24 cellular contexts compared by ENCODE assay signal in the genomic region with DNA sequence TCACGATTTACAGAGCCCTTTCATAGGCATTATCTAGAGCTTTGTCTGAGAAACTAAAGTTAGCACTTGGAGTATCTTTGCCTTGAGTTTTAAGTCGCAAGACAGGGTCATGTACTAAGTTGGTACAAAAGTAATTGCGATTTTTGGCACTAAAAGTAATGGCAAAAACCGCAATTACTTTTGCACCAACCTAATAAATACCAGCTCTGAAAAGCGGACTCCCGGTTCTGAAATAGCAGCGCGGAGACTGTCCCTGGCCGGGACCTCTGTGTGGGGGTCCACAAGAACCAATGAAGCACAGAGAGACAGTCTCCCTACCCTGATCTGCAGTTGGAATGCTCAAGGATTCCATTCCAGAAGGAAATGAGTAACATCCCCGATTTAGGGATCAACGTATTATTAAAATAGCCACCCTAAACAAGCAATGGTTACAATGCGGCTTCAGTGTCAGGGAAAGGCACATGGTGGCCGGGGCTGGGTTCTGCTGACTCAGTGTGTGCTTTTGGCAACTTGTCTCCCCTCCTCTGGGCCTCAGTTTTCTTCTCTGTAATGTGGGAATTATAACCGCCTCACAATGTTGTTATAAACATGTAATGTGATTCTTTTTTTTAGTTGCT.
DNase-seq lines count a peak whose midpoint lies in the region; FAIRE-seq and TF ChIP-seq lines count a peak whose summit lies in the region.
"Had no signal": no experiment of that assay in that cellular context is flagged by ENCODE, and none has a peak within 500 bp of the region (broad histone marks: within the 10 kb centered on the region; RNA-seq: fewer than 3 reads in every experiment).

No MANE protein-coding gene starts in this region.

- H3K36me3 Mint-ChIP-seq in progenitor cell of endocrine pancreas (ENCODE audit: insufficient read depth): no peaks in the 10 kb centered on the region
- H3K36me3 Mint-ChIP-seq: activated naive CD4-positive, alpha-beta T cell treated with anti-CD3 and anti-CD28 coated beads, Interleukin-2, amount 50 U/mL, for 72 hours; naive thymus-derived CD8-positive, alpha-beta T cell had no signal

- peaks cover 31% of the 10 kb centered on the region for H3K27me3 ChIP-seq in left ventricle myocardium inferior (ENCODE audit: low read depth)
- H3K27me3 ChIP-seq in adipocyte (replicated peaks; ENCODE audit: control insufficient read depth, insufficient read depth, low read length): no peaks in the 10 kb centered on the region
- no peaks in the 10 kb centered on the region for H3K27me3 ChIP-seq in muscle layer of duodenum (ENCODE audit: low read depth, low read length)
- H3K27me3 ChIP-seq: right atrium auricular region, tibial artery had no signal

- FAIRE-seq in D721Med (lab: Jason Lieb, UNC): no peak

- H3K4me3 ChIP-seq in left ventricle myocardium inferior: no peak overlapping the region
- peak overlapping the region; percentile 69 for H3K4me3 ChIP-seq in adipocyte (ENCODE audit: low read length)
- H3K4me3 ChIP-seq in muscle layer of duodenum (ENCODE audit: low read depth in 1 of 2, low read length in 2 of 2): no peak overlapping the region
- H3K4me3 ChIP-seq: right atrium auricular region, tibial artery had no signal

- H3K9me3 ChIP-seq in left ventricle myocardium inferior (replicated peaks): no peaks in the 10 kb centered on the region
- H3K9me3 ChIP-seq in adipocyte (ENCODE audit: control insufficient read depth, low read length): no peaks in the 10 kb centered on the region
- no peaks in the 10 kb centered on the region for H3K9me3 ChIP-seq in muscle layer of duodenum (ENCODE audit: control insufficient read depth in 1 of 2, low read length in 2 of 2)
- H3K9me3 ChIP-seq: right atrium auricular region, tibial artery had no signal

- H3K27me3 Mint-ChIP-seq in progenitor cell of endocrine pancreas: peaks cover 46% of the 10 kb centered on the region
- H3K27me3 Mint-ChIP-seq: dendritic cell treated with granulocyte-macrophage colony-stimulating factor and Interleukin-4, amounts not matched to agents 40 ng/mL and 50 ng/mL, for 4 days had no signal

- intact Hi-C loops in left ventricle myocardium inferior (cut with micrococcal nuclease) (no loop called here), cardiac septum (cut with DNase I) (no loop called here)

- TF ChIP-seq CTCF in left ventricle myocardium inferior (IDR thresholded peaks at IDR 0.05; ENCODE audit: borderline replicate concordance) (no peak), progenitor cell of endocrine pancreas (IDR thresholded peaks at IDR 0.05; ENCODE audit: unreplicated experiment) (no peak), D721Med (IDR thresholded peaks at IDR 0.05; ENCODE audit: insufficient read depth, missing control alignments) (no peak)

- H3K27ac ChIP-seq in left ventricle myocardium inferior (replicated peaks) (peak overlapping the region; percentile 33), muscle layer of duodenum (ENCODE audit: low read length) (peak overlapping the region; percentile 33)
- H3K27ac ChIP-seq: tibial artery, WERI-Rb-1 had no signal

- H3K4me1 Mint-ChIP-seq in progenitor cell of endocrine pancreas (ENCODE audit: low read depth): peaks cover 6% of the 10 kb centered on the region
- H3K4me1 Mint-ChIP-seq: stimulated activated naive CD8-positive, alpha-beta T cell treated with anti-CD3 and anti-CD28 coated beads, Interleukin-15, amount 100 ng/mL, for 72 hours had no signal

- no peaks in the 10 kb centered on the region for H3K9me3 Mint-ChIP-seq in progenitor cell of endocrine pancreas (ENCODE audit: low read depth)
- H3K9me3 Mint-ChIP-seq: activated naive CD4-positive, alpha-beta T cell treated with anti-CD3 and anti-CD28 coated beads, Interleukin-2, amount 50 U/mL, for 72 hours; activated T-helper 2 cell treated with anti-CD3 and anti-CD28 coated beads, Interferon-gamma antibody, Interleukin-2, Interleukin-4, amounts not matched to agents 10 μg/mL and 5 μg/mL and 100 μg/mL, durations not matched to agents 14 hours and 24 hours and 36 hours; dendritic cell treated with granulocyte-macrophage colony-stimulating factor and Interleukin-4, amounts not matched to agents 40 ng/mL and 50 ng/mL, for 4 days; naive thymus-derived CD8-positive, alpha-beta T cell; stimulated activated naive CD8-positive, alpha-beta T cell treated with anti-CD3 and anti-CD28 coated beads, Interleukin-15, amount 100 ng/mL, for 72 hours had no signal

- no peak for DNase-seq in left ventricle myocardium inferior
- no peak for DNase-seq in cardiac septum (ENCODE audit: low spot score)
- no peak for DNase-seq in adipocyte (ENCODE audit: low read depth)
- DNase-seq in progenitor cell of endocrine pancreas (ENCODE audit: low spot score, unreplicated experiment): no peak
- no peak for DNase-seq in dermis blood vessel endothelial cell
- no peak for DNase-seq in D721Med (ENCODE audit: insufficient read length, low spot score)
- no peak for DNase-seq in SW480 (ENCODE audit: low spot score)
- DNase-seq: 8988T; activated CD4-positive, alpha-beta T cell treated with anti-CD3 and anti-CD28 coated beads, Interleukin-2, amount 50 U/mL, for 1 hour; activated CD8-positive, alpha-beta memory T cell treated with anti-CD3 and anti-CD28 coated beads, Interleukin-2, amount 50 U/mL, for 48 hours; central memory CD4-positive, alpha-beta T cell; DMS53; naive thymus-derived CD8-positive, alpha-beta T cell; NCI-H1048; NCI-H1930; stimulated activated CD4-positive, alpha-beta T cell treated with anti-CD3 and anti-CD28 coated beads, Interleukin-15, amount 100 ng/mL, for 24 hours; stimulated activated naive CD8-positive, alpha-beta T cell treated with anti-CD3 and anti-CD28 coated beads, Interleukin-15, amount 100 ng/mL, for 72 hours; WERI-Rb-1 had no signal

- H3K4me3 Mint-ChIP-seq in progenitor cell of endocrine pancreas (ENCODE audit: low read depth): no peak overlapping the region
- H3K4me3 Mint-ChIP-seq: dendritic cell treated with granulocyte-macrophage colony-stimulating factor and Interleukin-4, amounts not matched to agents 40 ng/mL and 50 ng/mL, for 4 days; naive thymus-derived CD8-positive, alpha-beta T cell; stimulated activated naive CD8-positive, alpha-beta T cell treated with anti-CD3 and anti-CD28 coated beads, Interleukin-15, amount 100 ng/mL, for 72 hours had no signal

- H3K36me3 ChIP-seq in left ventricle myocardium inferior (no peaks in the 10 kb centered on the region), adipocyte (ENCODE audit: control insufficient read depth, insufficient read depth, low read length, severe bottlenecking) (no peaks in the 10 kb centered on the region), muscle layer of duodenum (ENCODE audit: control insufficient read depth in 1 of 2, insufficient read depth in 2 of 2, low read length in 2 of 2) (no peaks in the 10 kb centered on the region)
- H3K36me3 ChIP-seq: right atrium auricular region, tibial artery, WERI-Rb-1 had no signal

- H3K27ac Mint-ChIP-seq in progenitor cell of endocrine pancreas: no peak overlapping the region
- H3K27ac Mint-ChIP-seq: activated naive CD4-positive, alpha-beta T cell treated with anti-CD3 and anti-CD28 coated beads, Interleukin-2, amount 50 U/mL, for 72 hours; activated T-helper 2 cell treated with anti-CD3 and anti-CD28 coated beads, Interferon-gamma antibody, Interleukin-2, Interleukin-4, amounts not matched to agents 10 μg/mL and 5 μg/mL and 100 μg/mL, durations not matched to agents 14 hours and 24 hours and 36 hours; dendritic cell treated with granulocyte-macrophage colony-stimulating factor and Interleukin-4, amounts not matched to agents 40 ng/mL and 50 ng/mL, for 4 days; naive thymus-derived CD8-positive, alpha-beta T cell; stimulated activated naive CD8-positive, alpha-beta T cell treated with anti-CD3 and anti-CD28 coated beads, Interleukin-15, amount 100 ng/mL, for 72 hours had no signal

- H3K4me1 ChIP-seq in left ventricle myocardium inferior (no peaks in the 10 kb centered on the region), adipocyte (ENCODE audit: control insufficient read depth, insufficient read depth, low read length) (peaks cover 26% of the 10 kb centered on the region), muscle layer of duodenum (ENCODE audit: control insufficient read depth in 1 of 2, insufficient read depth in 2 of 2, low read length in 2 of 2) (peaks cover 4 to 11% of the 10 kb centered on the region in 2 donors)
- H3K4me1 ChIP-seq: right atrium auricular region, tibial artery had no signal

- H3K9ac ChIP-seq in adipocyte (ENCODE audit: low read length): peak overlapping the region; percentile 19
